In the genomic region with DNA sequence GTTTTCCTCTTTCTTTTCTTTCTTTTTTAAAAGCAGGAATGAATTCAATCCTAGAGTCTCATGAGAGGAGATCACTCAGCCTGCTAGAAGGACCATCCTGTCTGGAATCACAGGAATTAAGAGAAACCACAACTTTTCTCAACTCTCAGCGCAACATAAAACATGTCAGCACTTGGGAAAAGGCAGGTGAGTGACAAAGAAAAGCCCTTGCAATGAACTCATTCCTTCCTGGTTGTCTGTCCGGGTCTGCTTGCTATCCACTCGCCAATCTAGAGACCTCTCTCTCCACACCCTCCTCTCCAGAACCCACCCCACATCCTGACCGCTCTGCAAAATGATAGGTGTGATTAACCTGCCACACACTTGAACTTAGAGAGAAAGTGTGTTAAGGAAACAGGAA, we compare ENCODE assay signal across 24 cellular contexts.
"Had no signal": no experiment of that assay in that cellular context is flagged by ENCODE, and none has a peak within 500 bp of the region (broad histone marks: within the 10 kb centered on the region; RNA-seq: fewer than 3 reads in every experiment).

No MANE protein-coding gene starts in this region.

- DNase-seq: activated CD4-positive, alpha-beta memory T cell treated with anti-CD3 and anti-CD28 coated beads for 36 hours; activated CD4-positive, alpha-beta T cell treated with anti-CD3 and anti-CD28 coated beads for 4 hours; activated CD4-positive, CD25-positive, alpha-beta regulatory T cell; activated effector memory CD4-positive, alpha-beta T cell treated with Interleukin-2 at 50 U/mL for 16 hours; activated naive CD4-positive, alpha-beta T cell treated with anti-CD3 and anti-CD28 coated beads for 36 hours; activated naive CD8-positive, alpha-beta T cell treated with anti-CD3 and anti-CD28 coated beads, Interleukin-2, amount 10 ng/mL, durations not matched to agents 7 days and 5 days; activated T-cell treated with anti-CD3 and anti-CD28 coated beads, Interleukin-2, amount 50 U/mL, for 72 hours; amygdala; effector memory CD4-positive, alpha-beta T cell; esophagus squamous epithelium; heart left ventricle; kidney; midbrain; ovary; psoas muscle; stimulated activated CD4-positive, alpha-beta T cell treated with anti-CD3 and anti-CD28 coated beads, Interleukin-4, amount 100 ng/mL, for 4 hours; stimulated activated naive CD8-positive, alpha-beta T cell treated with anti-CD3 and anti-CD28 coated beads, Interleukin-15, Interleukin-2, amounts not matched to agents 100 U/mL and 50 U/mL, for 24 hours; T-helper 17 cell; upper lobe of right lung had no signal

- H3K27ac ChIP-seq: cardiac muscle cell, heart left ventricle, ovary, psoas muscle, right atrium auricular region, upper lobe of right lung had no signal

- H3K27ac Mint-ChIP-seq: activated CD4-positive, alpha-beta memory T cell treated with anti-CD3 and anti-CD28 coated beads for 36 hours; activated naive CD4-positive, alpha-beta T cell treated with anti-CD3 and anti-CD28 coated beads for 36 hours; activated naive CD8-positive, alpha-beta T cell treated with anti-CD3 and anti-CD28 coated beads, Interleukin-2, amount 10 ng/mL, durations not matched to agents 7 days and 5 days; activated T-cell treated with anti-CD3 and anti-CD28 coated beads, Interleukin-2, amount 50 U/mL, for 72 hours; natural killer cell treated with Interleukin-12 subunit alpha and Interleukin-12 subunit beta and Interleukin-15 and Interleukin-18, amount 100 ng/mL, for 72 hours; T-helper 17 cell had no signal

- H3K4me3 Mint-ChIP-seq: activated CD4-positive, alpha-beta memory T cell treated with anti-CD3 and anti-CD28 coated beads for 36 hours; activated naive CD4-positive, alpha-beta T cell treated with anti-CD3 and anti-CD28 coated beads for 36 hours; activated naive CD8-positive, alpha-beta T cell treated with anti-CD3 and anti-CD28 coated beads, Interleukin-2, amount 10 ng/mL, durations not matched to agents 7 days and 5 days; activated T-cell treated with anti-CD3 and anti-CD28 coated beads, Interleukin-2, amount 50 U/mL, for 72 hours; natural killer cell treated with Interleukin-12 subunit alpha and Interleukin-12 subunit beta and Interleukin-15 and Interleukin-18, amount 100 ng/mL, for 72 hours had no signal

- FAIRE-seq: kidney had no signal

- H3K9me3 ChIP-seq: ovary, upper lobe of right lung had no signal

- H3K36me3 ChIP-seq: cardiac muscle cell, esophagus squamous epithelium, heart left ventricle, ovary, right atrium auricular region, upper lobe of right lung had no signal

- H3K4me1 ChIP-seq: right atrium auricular region had no signal

- H3K36me3 Mint-ChIP-seq: activated CD4-positive, alpha-beta memory T cell treated with anti-CD3 and anti-CD28 coated beads for 36 hours; activated naive CD8-positive, alpha-beta T cell treated with anti-CD3 and anti-CD28 coated beads, Interleukin-2, amount 10 ng/mL, durations not matched to agents 7 days and 5 days had no signal

- H3K27me3 ChIP-seq: heart left ventricle, ovary, right atrium auricular region, upper lobe of right lung had no signal

- ATAC-seq: activated T-cell treated with anti-CD3 and anti-CD28 coated beads, Interleukin-2, amount 50 U/mL, for 72 hours; left lobe of liver; natural killer cell treated with Interleukin-12 subunit alpha and Interleukin-12 subunit beta and Interleukin-15 and Interleukin-18, amount 100 ng/mL, for 72 hours; psoas muscle; stimulated activated naive CD8-positive, alpha-beta T cell treated with anti-CD3 and anti-CD28 coated beads, Interleukin-15, Interleukin-2, amounts not matched to agents 100 U/mL and 50 U/mL, for 24 hours; T-helper 17 cell had no signal

- H3K4me3 ChIP-seq: cardiac muscle cell, esophagus squamous epithelium, heart left ventricle, lung, ovary, psoas muscle, right atrium auricular region, upper lobe of right lung had no signal
